Comparison of ENCODE assay signal across 8 cellular contexts in genomic region chr9:88578486-88579362, GRCh38. TPM values are rescaled to one million over a fixed set of nuclear protein-coding genes. Genes with fewer than 3 reads are reported as not detected.
DNase-seq lines count a peak whose midpoint lies in the region; TF ChIP-seq lines count a peak whose summit lies in the region.

No MANE protein-coding gene starts in this region.

- in situ Hi-C loops in T47D (cut with HindIII; ENCODE audit: low pct_unique_long_range_greater_than_20kb, low sequenced_read_pairs), result no loop called here

- H3K27me3 ChIP-seq in MM.1S (replicated peaks; ENCODE audit: insufficient read depth, low read length), result no peaks in the 10 kb centered on the region

- H3K4me3 Mint-ChIP-seq in immature natural killer cell, result peak overlapping the region in 3 of 5 donors; percentile 56 to 72 (median 70)

- no peaks in the 10 kb centered on the region for H3K36me3 Mint-ChIP-seq in immature natural killer cell

- peaks cover 8 to 17% (median 9%) of the 10 kb centered on the region in 3 donors for H3K27me3 Mint-ChIP-seq in immature natural killer cell (ENCODE audit: low read depth in 3 of 3)

- H3K4me2 ChIP-seq in MM.1S (ENCODE audit: low read depth, low read length), result peak overlapping the region; percentile 49; the same call in 1 of the 2 replicates

- H3K9me3 Mint-ChIP-seq in immature natural killer cell, result no peaks in the 10 kb centered on the region

- no peaks in the 10 kb centered on the region for H3K4me1 ChIP-seq in MM.1S (ENCODE audit: low read length)

- H3K9ac ChIP-seq in MM.1S (ENCODE audit: low read length), result peak overlapping the region; percentile 9; the same call in 1 of the 2 replicates

- H2AFZ ChIP-seq in MM.1S (ENCODE audit: low read length), result peak overlapping the region; percentile 68

- H3K36me3 ChIP-seq in MM.1S (replicated peaks; ENCODE audit: insufficient read depth, low read length), result no peaks in the 10 kb centered on the region

- H3K27ac Mint-ChIP-seq in immature natural killer cell, result no peak overlapping the region

- TF ChIP-seq CTCF in MM.1S (IDR thresholded peaks at IDR 0.05; ENCODE audit: low read length), result peak; percentile 96
- TF ChIP-seq CTCF in VCaP (conservative IDR thresholded peaks at IDR 0.05), result peak; percentile 95

- H3F3A ChIP-seq in MM.1S (ENCODE audit: insufficient read depth, low read length), result no peaks in the 10 kb centered on the region

- H3K9me2 ChIP-seq in MM.1S (replicated peaks; ENCODE audit: insufficient read depth, low read length), result no peaks in the 10 kb centered on the region

- H3K4me3 ChIP-seq in MM.1S (ENCODE audit: low read length), result peak overlapping the region; percentile 34; the same call in 1 of the 2 replicates

- no peaks in the 10 kb centered on the region for H4K20me1 ChIP-seq in MM.1S (ENCODE audit: insufficient read depth, low read length)

- H3K4me1 Mint-ChIP-seq in immature natural killer cell, result peaks cover 4 to 9% of the 10 kb centered on the region in 2 donors

- no peak overlapping the region for H3K27ac ChIP-seq in MM.1S (ENCODE audit: low read length)
- H3K27ac ChIP-seq in VCaP, result no peak overlapping the region

- no peaks in the 10 kb centered on the region for H3K79me2 ChIP-seq in MM.1S (ENCODE audit: low read length)

- DNase-seq in GF-D8 (lab: John Stamatoyannopoulos, UW) (peak; percentile 7), H4 (ENCODE audit: low spot score) (peak; percentile 59), MM.1S (peak; percentile 58), T47D (ENCODE audit: low read depth in 1 of 2, low spot score in 1 of 2) (peak; percentile 44 to 81), immature natural killer cell (peak; percentile 53 to 61 (median 55)), NCI-H1694 (lab: John Stamatoyannopoulos, UW) (no peak)
- DNase-seq in stimulated activated CD4-positive, alpha-beta T cell treated with anti-CD3 and anti-CD28 coated beads, Interleukin-15, amount 100 ng/mL, for 1 hour (ENCODE audit: low read depth in 1 of 2, low spot score in 1 of 2), result peak; percentile 15 to 48

- H3K9me3 ChIP-seq in MM.1S (replicated peaks; ENCODE audit: insufficient read depth, low read length), result no peaks in the 10 kb centered on the region

RNA-seq across cellular contexts. Expression of gene NXNL2, which starts 43.7 kb away (rescaled TPM):
- not detected in 2 replicates for total RNA-seq in H4 (2014; rRNA removed; shearing (Covaris generic))
- not detected for polyA plus RNA-seq in immature natural killer cell
